8 cellular contexts compared by ENCODE assay signal in genomic region chr9:34988218-34989055, GRCh38. TPM values are rescaled to one million over a fixed set of nuclear protein-coding genes. Genes with fewer than 3 reads are reported as not detected.
DNase-seq lines count a peak whose midpoint lies in the region; ATAC-seq, FAIRE-seq and TF ChIP-seq lines count a peak whose summit lies in the region.

No MANE protein-coding gene starts in this region.

- H3K79me2 ChIP-seq in SU-DHL-6 (ENCODE audit: insufficient read depth, low read length), result no peaks in the 10 kb centered on the region

- intact Hi-C loops in lower leg skin (cut with DNase I; ENCODE audit: low total_unique reads), result loop anchor here (10.0 kb wide), 1 partner anchor 84 kb away; no protein-coding TSS in a partner anchor

- 11 to 23% methylated on average over 29 of the region's 29 CpGs for WGBS in lower leg skin, 2 donors

- peaks cover 36% of the 10 kb centered on the region for H3K4me1 Mint-ChIP-seq in central memory CD8-positive, alpha-beta T cell

- H3K9ac ChIP-seq in SU-DHL-6 (ENCODE audit: low read length), result peak overlapping the region; percentile 60

- H3K27ac ChIP-seq in SU-DHL-6 (ENCODE audit: low read depth, low read length), result no peak overlapping the region

- peak overlapping the region; percentile 82 for H3K4me3 Mint-ChIP-seq in central memory CD8-positive, alpha-beta T cell

- peak overlapping the region; percentile 82 for H2AFZ ChIP-seq in SU-DHL-6 (ENCODE audit: low read depth, low read length, severe bottlenecking)

- H3K9me3 ChIP-seq in SU-DHL-6 (ENCODE audit: insufficient read depth, low read length), result no peaks in the 10 kb centered on the region

- H3F3A ChIP-seq in SU-DHL-6 (ENCODE audit: insufficient read depth), result no peaks in the 10 kb centered on the region

- TF ChIP-seq POLR2A in GM12892 (IDR thresholded peaks at IDR 0.05; ENCODE audit: low read depth, low read length) (no peak), lower leg skin (IDR thresholded peaks at IDR 0.05) (no peak)

- H3K27me3 Mint-ChIP-seq in central memory CD8-positive, alpha-beta T cell, result no peaks in the 10 kb centered on the region

- peak overlapping the region; percentile 65 for H3K4me2 ChIP-seq in SU-DHL-6 (ENCODE audit: low read depth, low read length, poor library complexity, severe bottlenecking)

- no peaks in the 10 kb centered on the region for H4K20me1 ChIP-seq in SU-DHL-6 (ENCODE audit: low read depth, low read length)

- no peak for TF ChIP-seq CTCF in SU-DHL-6 (IDR thresholded peaks at IDR 0.05; ENCODE audit: insufficient read depth, low read length, poor library complexity, severe bottlenecking)
- TF ChIP-seq CTCF in lower leg skin (IDR thresholded peaks at IDR 0.05), result no peak
- no peak for TF ChIP-seq CTCF in D721Med (IDR thresholded peaks at IDR 0.05; ENCODE audit: insufficient read depth, missing control alignments)

- FAIRE-seq in GM12892 (lab: Jason Lieb, UNC) (peak; percentile 88), D721Med (lab: Jason Lieb, UNC) (no peak)

- H3K9me3 Mint-ChIP-seq in central memory CD8-positive, alpha-beta T cell, result no peaks in the 10 kb centered on the region

- peak overlapping the region; percentile 63 for H3K4me3 ChIP-seq in SU-DHL-6 (ENCODE audit: insufficient read depth, low read length, poor library complexity, severe bottlenecking)
- peak overlapping the region; percentile 32 for H3K4me3 ChIP-seq in lower leg skin (ENCODE audit: low read depth, poor library complexity, severe bottlenecking)

- no peaks in the 10 kb centered on the region for H3K36me3 ChIP-seq in SU-DHL-6 (ENCODE audit: low read length)

- H3K27me3 ChIP-seq in SU-DHL-6 (ENCODE audit: low read length), result no peaks in the 10 kb centered on the region

- DNase-seq in GM12892 (ENCODE audit: insufficient read length), result no peak
- peak in 1 of 2 donors; percentile 41 for DNase-seq in central memory CD8-positive, alpha-beta T cell (ENCODE audit: low spot score in 2 of 2)
- peak in 1 of 2 donors; percentile 87 for DNase-seq in lower leg skin (ENCODE audit: low spot score in 2 of 2)
- peak; percentile 63 for DNase-seq in stimulated activated CD8-positive, alpha-beta memory T cell treated with anti-CD3 and anti-CD28 coated beads, Interleukin-4, amount 100 ng/mL, for 48 hours
- no peak for DNase-seq in SKM-1 treated with dmso at 0.1 percent for 144 hours (lab: John Stamatoyannopoulos, UW; ENCODE audit: unreplicated experiment)
- DNase-seq in A172 (ENCODE audit: low spot score), result no peak
- no peak for DNase-seq in D721Med (ENCODE audit: insufficient read length, low spot score)

- peaks cover 5% of the 10 kb centered on the region for H3K36me3 Mint-ChIP-seq in central memory CD8-positive, alpha-beta T cell (ENCODE audit: insufficient read depth)

- ATAC-seq in central memory CD8-positive, alpha-beta T cell (replicated peaks; ENCODE audit: extremely low read depth, poor library complexity, severe bottlenecking), result no peak

- H3K9me2 ChIP-seq in SU-DHL-6 (replicated peaks; ENCODE audit: insufficient read depth, low read length), result no peaks in the 10 kb centered on the region

- peak overlapping the region; percentile 97 for H3K27ac Mint-ChIP-seq in central memory CD8-positive, alpha-beta T cell (ENCODE audit: low read depth)

RNA-seq across cellular contexts. Expression of gene DNAJB5, which starts 1.1 kb away (rescaled TPM):
- polyA plus RNA-seq in GM12892 (2012; ENCODE audit: missing spikeins), result 11.9 TPM
- 1 to 10 TPM; 1.1 to 3.7 (median 1.9) TPM for total RNA-seq in lower leg skin
- 3.3 and 6.7 TPM in 2 replicates for total RNA-seq in A172 (2014; rRNA removed; shearing (Covaris generic))

RNA-seq across cellular contexts. Expression of gene PHF24, which starts 30.4 kb away (rescaled TPM):
- polyA plus RNA-seq in GM12892 (2012; ENCODE audit: missing spikeins), result 0.47 TPM
- 1 to 10 TPM in 2 of 4 donors, under 1 TPM in 2; 0.44 to 2.7 (median 1.5) TPM for total RNA-seq in lower leg skin
- total RNA-seq in A172 (2014; rRNA removed; shearing (Covaris generic)), result 0.05 TPM in 1 of 2 replicates, not detected in the other
